12 cellular contexts compared by ENCODE assay signal in the genomic region with DNA sequence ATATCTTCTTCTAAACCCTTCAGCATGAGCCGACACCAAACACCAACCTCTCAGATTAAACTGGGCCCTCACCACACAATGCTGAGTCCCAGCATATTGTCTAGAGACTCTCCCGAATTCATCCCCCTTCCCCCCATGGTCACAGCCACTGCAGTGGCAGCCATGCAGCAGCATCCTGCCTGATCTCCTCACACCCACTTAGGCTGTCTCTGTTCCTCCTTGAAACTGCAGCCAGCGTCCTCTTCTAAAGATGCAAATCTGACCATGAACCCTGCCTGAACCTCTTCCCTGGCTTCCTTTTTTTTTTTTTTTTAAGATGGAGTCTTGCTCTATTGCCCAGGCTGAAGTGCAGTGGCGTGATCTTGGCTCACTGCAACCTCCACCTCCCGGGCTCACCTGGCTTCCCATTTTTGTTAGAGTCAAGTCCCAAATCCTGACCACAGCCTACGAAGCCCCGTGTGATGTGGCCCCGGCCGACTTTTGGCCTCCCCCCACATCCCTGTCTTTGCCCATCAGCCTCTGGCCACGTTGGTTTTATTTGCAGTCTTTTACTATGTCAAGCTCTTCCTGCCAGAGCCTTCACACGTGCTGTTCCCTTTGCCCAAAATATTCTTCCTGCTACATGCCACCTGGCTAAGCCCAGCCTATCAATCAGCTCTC. TPM values are rescaled to one million over a fixed set of nuclear protein-coding genes. Genes with fewer than 3 reads are reported as not detected.
DNase-seq lines count a peak whose midpoint lies in the region; ATAC-seq and TF ChIP-seq lines count a peak whose summit lies in the region.
"Had no signal": no experiment of that assay in that cellular context is flagged by ENCODE, and none has a peak within 500 bp of the region (broad histone marks: within the 10 kb centered on the region; RNA-seq: fewer than 3 reads in every experiment).

No MANE protein-coding gene starts in this region.

- H2BK120ac ChIP-seq in neuronal stem cell (ENCODE audit: low read depth, low read length), result no peak overlapping the region

- ATAC-seq in GM18873 (IDR thresholded peaks at IDR 0.05; ENCODE audit: low FRiP score, unreplicated experiment) (peak; percentile 64), GM21619 (IDR thresholded peaks at IDR 0.05; ENCODE audit: unreplicated experiment) (peak; percentile 77), HG03196 (IDR thresholded peaks at IDR 0.05; ENCODE audit: unreplicated experiment) (peak; percentile 56)
- ATAC-seq in activated T-cell treated with anti-CD3 and anti-CD28 coated beads, Interleukin-2, amount 50 U/mL, for 4 hours, result no peak

- no peak overlapping the region for H3K27ac Mint-ChIP-seq in chondrocyte (ENCODE audit: unreplicated experiment)
- H3K27ac Mint-ChIP-seq: nephron progenitor cell had no signal

- H3K36me3 ChIP-seq in neuronal stem cell (replicated peaks in 1 of 2; ENCODE audit: control insufficient read depth in 2 of 2, insufficient read depth in 2 of 2, low read length in 2 of 2), result no peaks in the 10 kb centered on the region
- H3K36me3 ChIP-seq in BE2C, result no peaks in the 10 kb centered on the region

- H3K9me3 ChIP-seq in neuronal stem cell (replicated peaks in 1 of 2; ENCODE audit: control insufficient read depth in 2 of 2, insufficient read depth in 1 of 2, low read depth in 1 of 2, low read length in 2 of 2), result no peaks in the 10 kb centered on the region
- H3K9me3 ChIP-seq in BE2C, result no peaks in the 10 kb centered on the region
- H3K9me3 ChIP-seq: testis had no signal

- no peak overlapping the region for H3K9ac ChIP-seq in neuronal stem cell (ENCODE audit: low read depth, low read length, poor library complexity)

- no peak overlapping the region for H2BK15ac ChIP-seq in neuronal stem cell (ENCODE audit: low read length)

- no peak overlapping the region for H4K8ac ChIP-seq in neuronal stem cell (ENCODE audit: low read depth, low read length)

- H3K4ac ChIP-seq in neuronal stem cell (ENCODE audit: low read length), result no peak overlapping the region

- no peak overlapping the region for H2AFZ ChIP-seq in neuronal stem cell (ENCODE audit: low read length)

- H2BK12ac ChIP-seq in neuronal stem cell (ENCODE audit: low read length), result no peak overlapping the region

- peaks cover 4% of the 10 kb centered on the region for H3K36me3 Mint-ChIP-seq in chondrocyte (ENCODE audit: low read depth)
- no peaks in the 10 kb centered on the region for H3K36me3 Mint-ChIP-seq in activated T-cell treated with anti-CD3 and anti-CD28 coated beads, Interleukin-2, amount 50 U/mL, for 4 hours (ENCODE audit: insufficient read depth)

- WGBS in neuronal stem cell (ENCODE audit: extremely low coverage in 2 of 2, insufficient read length in 2 of 2, insufficient replicate concordance in 1 of 2), 2 donors, result no CpG with 5 or more reads among the region's 11 CpGs

- DNase-seq in neuronal stem cell (ENCODE audit: low spot score) (no peak), chondrocyte (ENCODE audit: low spot score) (no peak), AG08395 (ENCODE audit: low spot score) (no peak), BE2C (no peak)
- no peak for DNase-seq in activated T-cell treated with anti-CD3 and anti-CD28 coated beads, Interleukin-2, amount 50 U/mL, for 4 hours
- DNase-seq: activated CD4-positive, alpha-beta T cell treated with anti-CD3 and anti-CD28 coated beads for 48 hours; NCI-H1417 treated with DMSO at 0.1 percent for 48 hours; nephron progenitor cell; testis had no signal

- H3K4me1 Mint-ChIP-seq in chondrocyte (ENCODE audit: low read depth), result peaks cover 11% of the 10 kb centered on the region
- H3K4me1 Mint-ChIP-seq in activated T-cell treated with anti-CD3 and anti-CD28 coated beads, Interleukin-2, amount 50 U/mL, for 4 hours (ENCODE audit: low read depth), result peaks cover 10% of the 10 kb centered on the region

- H3K27me3 ChIP-seq in neuronal stem cell (ENCODE audit: control insufficient read depth in 3 of 3, insufficient read depth in 3 of 3, low read depth in 1 of 3, low read length in 3 of 3) (peaks cover 8 to 71% (median 28%) of the 10 kb centered on the region in 3 experiments), BE2C (peaks cover 46% of the 10 kb centered on the region)
- H3K27me3 ChIP-seq: testis had no signal

- H2BK5ac ChIP-seq in neuronal stem cell (ENCODE audit: low read length), result no peak overlapping the region

- H3K4me2 ChIP-seq in neuronal stem cell (ENCODE audit: insufficient read depth, low read length, poor library complexity, severe bottlenecking), result no peak overlapping the region

- no peak overlapping the region for H3K23ac ChIP-seq in neuronal stem cell (ENCODE audit: low read depth, low read length, poor library complexity)

- H3K27me3 Mint-ChIP-seq in chondrocyte (ENCODE audit: low read depth), result peaks cover 63% of the 10 kb centered on the region
- H3K27me3 Mint-ChIP-seq in activated T-cell treated with anti-CD3 and anti-CD28 coated beads, Interleukin-2, amount 50 U/mL, for 4 hours (ENCODE audit: low read depth), result peaks cover 43% of the 10 kb centered on the region

- H3K4me3 Mint-ChIP-seq in chondrocyte (ENCODE audit: unreplicated experiment), result no peak overlapping the region
- no peak overlapping the region for H3K4me3 Mint-ChIP-seq in activated T-cell treated with anti-CD3 and anti-CD28 coated beads, Interleukin-2, amount 50 U/mL, for 4 hours
- H3K4me3 Mint-ChIP-seq: nephron progenitor cell had no signal

- H3K4me1 ChIP-seq in neuronal stem cell (ENCODE audit: control insufficient read depth in 2 of 2, insufficient read depth in 1 of 2, low read depth in 1 of 2, low read length in 2 of 2), result peaks cover 4 to 7% of the 10 kb centered on the region in 2 donors
- no peaks in the 10 kb centered on the region for H3K4me1 ChIP-seq in BE2C

- H3K4me3 ChIP-seq in neuronal stem cell (ENCODE audit: low read length in 2 of 2), result no peak overlapping the region
- no peak overlapping the region for H3K4me3 ChIP-seq in BE2C (ENCODE audit: low read depth, low read length)
- H3K4me3 ChIP-seq: testis had no signal

- H2AK5ac ChIP-seq in neuronal stem cell (ENCODE audit: low read depth, low read length), result no peak overlapping the region

- no peaks in the 10 kb centered on the region for H3K79me1 ChIP-seq in neuronal stem cell (ENCODE audit: low read depth, low read length)

- H3K14ac ChIP-seq in neuronal stem cell (ENCODE audit: low read length), result peak overlapping the region; percentile 56

- H3K27ac ChIP-seq in neuronal stem cell (replicated peaks; ENCODE audit: low read length), result no peak overlapping the region
- H3K27ac ChIP-seq: testis had no signal

- TF ChIP-seq CTCF in chondrocyte (IDR thresholded peaks at IDR 0.05), result no peak
- no peak for TF ChIP-seq CTCF in BE2C (IDR thresholded peaks at IDR 0.05; ENCODE audit: low read depth, low read length)

- peaks cover 10% of the 10 kb centered on the region for H3K9me3 Mint-ChIP-seq in chondrocyte (ENCODE audit: low read depth)
- H3K9me3 Mint-ChIP-seq in activated T-cell treated with anti-CD3 and anti-CD28 coated beads, Interleukin-2, amount 50 U/mL, for 4 hours, result no peaks in the 10 kb centered on the region

- H4K91ac ChIP-seq in neuronal stem cell (ENCODE audit: low read depth, low read length, poor library complexity), result no peak overlapping the region

- H3K18ac ChIP-seq in neuronal stem cell (ENCODE audit: low read length), result no peak overlapping the region

RNA-seq across cellular contexts. Expression of a gene that starts 2.8 kb away (rescaled TPM):
- 0.06 TPM for polyA plus RNA-seq in neuronal stem cell (2013, experiment 1 of 2)
- polyA plus RNA-seq in neuronal stem cell (2013, experiment 2 of 2), result 0.07 TPM
- not detected in 3 replicates for total RNA-seq in chondrocyte
- total RNA-seq in activated T-cell treated with anti-CD3 and anti-CD28 coated beads, Interleukin-2, amount 50 U/mL, for 4 hours, result under 1 TPM in 1 of 3 donors, not detected in 2; 0.43 TPM
- not detected for polyA plus RNA-seq in BE2C (2012; ENCODE audit: insufficient read depth, insufficient read length, low read depth)

Comparison
In these comparisons a context has a peak if more than half of its experiments do, and no peak if none do; other contexts are left out.
1. ATAC-seq: peak in GM18873 (single experiment), GM21619 (single experiment) and HG03196 (single experiment); none in activated T-cell treated with anti-CD3 and anti-CD28 coated beads, Interleukin-2, amount 50 U/mL, for 4 hours (0 of 2).